In genomic region chr19:38654478-38655079, GRCh38 we compare ENCODE assay signal across 1 cellular context.
TF ChIP-seq lines count a peak whose summit lies in the region.

No MANE protein-coding gene starts in this region.

TF ChIP-seq in IMR-90, 13 proteins besides CTCF, POLR2A, EP300 and RAD21:
- 0 out of 2 replicates have a peak, but pooled peaks have one; percentile 44 for TF ChIP-seq MAZ (IDR thresholded peaks at IDR 0.05; ENCODE audit: borderline replicate concordance, low read depth, low read length)
- TF ChIP-seq, protein P1, sequence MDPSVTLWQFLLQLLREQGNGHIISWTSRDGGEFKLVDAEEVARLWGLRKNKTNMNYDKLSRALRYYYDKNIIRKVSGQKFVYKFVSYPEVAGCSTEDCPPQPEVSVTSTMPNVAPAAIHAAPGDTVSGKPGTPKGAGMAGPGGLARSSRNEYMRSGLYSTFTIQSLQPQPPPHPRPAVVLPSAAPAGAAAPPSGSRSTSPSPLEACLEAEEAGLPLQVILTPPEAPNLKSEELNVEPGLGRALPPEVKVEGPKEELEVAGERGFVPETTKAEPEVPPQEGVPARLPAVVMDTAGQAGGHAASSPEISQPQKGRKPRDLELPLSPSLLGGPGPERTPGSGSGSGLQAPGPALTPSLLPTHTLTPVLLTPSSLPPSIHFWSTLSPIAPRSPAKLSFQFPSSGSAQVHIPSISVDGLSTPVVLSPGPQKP (IDR thresholded peaks at IDR 0.05; ENCODE audit: borderline replicate concordance, low read depth, low read length), result no peak
